ENCODE assay signal across 24 cellular contexts in the genomic region with DNA sequence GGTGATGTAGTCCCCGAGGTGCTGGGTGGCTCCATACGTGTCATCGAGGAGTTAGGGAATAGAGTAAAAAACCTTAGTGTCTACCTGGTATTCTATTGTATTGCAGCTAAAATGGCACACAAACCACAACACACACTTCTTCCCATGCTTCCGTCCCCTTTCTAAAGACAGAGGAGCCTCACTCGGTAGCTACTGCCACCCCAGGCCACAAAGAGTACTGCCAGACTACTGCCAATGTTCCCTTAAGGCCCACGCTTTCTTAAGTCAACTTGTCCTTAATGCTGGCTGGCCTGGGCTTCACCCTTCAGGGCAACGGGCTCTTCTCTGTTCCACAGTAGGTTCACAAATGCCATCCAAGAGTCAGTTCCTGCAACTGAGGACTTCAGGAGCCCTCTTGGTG.
DNase-seq lines count a peak whose midpoint lies in the region; ATAC-seq and TF ChIP-seq lines count a peak whose summit lies in the region.
"Had no signal": no experiment of that assay in that cellular context is flagged by ENCODE, and none has a peak within 500 bp of the region (broad histone marks: within the 10 kb centered on the region; RNA-seq: fewer than 3 reads in every experiment).

No MANE protein-coding gene starts in this region.

- CTCF ChIA-PET in PC-3 (lab: Charles Lee), result no interaction called here

- H3K36me3 ChIP-seq in PC-3 (ENCODE audit: low read depth, low read length), result no peaks in the 10 kb centered on the region
- no peaks in the 10 kb centered on the region for H3K36me3 ChIP-seq in heart right ventricle
- H3K36me3 ChIP-seq: prostate gland, vagina had no signal

- H3K56ac ChIP-seq in H9 (ENCODE audit: insufficient read length, low read depth, low read length), result no peak overlapping the region

- no CpG with 5 or more reads among the region's 7 CpGs for WGBS in H9 (ENCODE audit: extremely low coverage, insufficient read length, low lambda C conversion rate)
- 84 to 85% methylated on average over 7 of the region's 7 CpGs for WGBS in heart right ventricle, 2 donors
- 87 to 91% methylated on average over 7 of the region's 7 CpGs for WGBS in lower leg skin, 2 donors

- intact Hi-C loops in PC-3 (cut with micrococcal nuclease), result no loop called here
- intact Hi-C loops in heart right ventricle (cut with DNase I), result no loop called here
- intact Hi-C loops in lower leg skin (cut with DNase I; ENCODE audit: low total_unique reads), result no loop called here

- H3K4me2 ChIP-seq in H9 (ENCODE audit: insufficient read depth, insufficient read length, low read length), result no peak overlapping the region
- no peak overlapping the region for H3K4me2 ChIP-seq in PC-3 (ENCODE audit: low read length)

- H2AFZ ChIP-seq in H9 (ENCODE audit: low read length) (no peak overlapping the region), PC-3 (ENCODE audit: low read length) (no peak overlapping the region)

- no peaks in the 10 kb centered on the region for H3K9me2 ChIP-seq in PC-3 (replicated peaks; ENCODE audit: low read length)

- H4K91ac ChIP-seq in H9 (ENCODE audit: insufficient read length, low read depth, low read length), result no peak overlapping the region

- H4K8ac ChIP-seq in H9 (replicated peaks; ENCODE audit: insufficient read length, low read depth, low read length), result no peak overlapping the region

- H3K4me3 Mint-ChIP-seq in H9, result no peak overlapping the region
- no peak overlapping the region for H3K4me3 Mint-ChIP-seq in osteocyte (ENCODE audit: unreplicated experiment)
- H3K4me3 Mint-ChIP-seq: effector memory CD8-positive, alpha-beta T cell; memory B cell; naive thymus-derived CD8-positive, alpha-beta T cell had no signal

- no peaks in the 10 kb centered on the region for H3K79me1 ChIP-seq in H9 (ENCODE audit: insufficient read depth, low read depth, low read length, poor library complexity, severe bottlenecking)

- peak; percentile 2 for DNase-seq in ELF-1 (ENCODE audit: low read depth, low spot score)
- no peak for DNase-seq in H9
- no peak for DNase-seq in PC-3
- DNase-seq in iPS DF 4.7 (ENCODE audit: extremely low read depth, low spot score), result peak; percentile 3
- no peak for DNase-seq in heart right ventricle
- DNase-seq in lower leg skin (ENCODE audit: low spot score in 2 of 2), result no peak
- DNase-seq in osteocyte (ENCODE audit: extremely low spot score, unreplicated experiment), result no peak
- DNase-seq: activated naive CD4-positive, alpha-beta T cell treated with Interleukin-2 at 50 U/mL for 16 hours; activated T-cell treated with anti-CD3 and anti-CD28 coated beads for 4 hours; anterior cingulate cortex; effector memory CD8-positive, alpha-beta T cell; H7; head of caudate nucleus; IMR-90; islet precursor cell; naive thymus-derived CD8-positive, alpha-beta T cell; NCI-H1092; NCI-H2081 treated with DMSO at 0.1 percent for 48 hours; NCI-H524 treated with DMSO at 0.1 percent for 48 hours; small intestine; stimulated activated CD4-positive, alpha-beta T cell treated with anti-CD3 and anti-CD28 coated beads, Interleukin-4, amount 100 ng/mL, for 24 hours had no signal

- H4K20me1 ChIP-seq in H9 (ENCODE audit: control insufficient read depth, insufficient read depth, insufficient read length) (no peaks in the 10 kb centered on the region), PC-3 (ENCODE audit: low read length) (no peaks in the 10 kb centered on the region)

- H2BK15ac ChIP-seq in H9 (ENCODE audit: low read depth, low read length), result no peak overlapping the region

- no peak overlapping the region for H3K9ac ChIP-seq in H9 (ENCODE audit: extremely low read depth, insufficient read length, low read length)
- H3K9ac ChIP-seq in PC-3 (ENCODE audit: low read length), result no peak overlapping the region

- peaks cover 0 to 2% (median 0%) of the 10 kb centered on the region in 3 experiments; a peak in 3 of 7 replicates for H3K36me3 Mint-ChIP-seq in H9 (ENCODE audit: insufficient read depth in 1 of 3, low read depth in 3 of 3)
- no peaks in the 10 kb centered on the region for H3K36me3 Mint-ChIP-seq in osteocyte (ENCODE audit: unreplicated experiment)
- H3K36me3 Mint-ChIP-seq: memory B cell; naive thymus-derived CD8-positive, alpha-beta T cell had no signal

- H3K4me1 ChIP-seq in H9 (ENCODE audit: insufficient read depth, low read length) (no peaks in the 10 kb centered on the region), PC-3 (ENCODE audit: insufficient read depth, low read length) (no peaks in the 10 kb centered on the region), heart right ventricle (no peaks in the 10 kb centered on the region)
- H3K4me1 ChIP-seq: prostate gland, vagina had no signal

- no peaks in the 10 kb centered on the region for H3K9me3 Mint-ChIP-seq in H9
- H3K9me3 Mint-ChIP-seq in osteocyte (ENCODE audit: unreplicated experiment), result no peaks in the 10 kb centered on the region

- H3K18ac ChIP-seq in H9 (ENCODE audit: insufficient read length, low read depth, low read length), result no peak overlapping the region

- no peak overlapping the region for H3K4me3 ChIP-seq in PC-3 (ENCODE audit: low read length)
- no peak overlapping the region for H3K4me3 ChIP-seq in heart right ventricle
- H3K4me3 ChIP-seq in lower leg skin (ENCODE audit: low read depth, poor library complexity, severe bottlenecking), result no peak overlapping the region
- H3K4me3 ChIP-seq: prostate gland, vagina had no signal

- no peak overlapping the region for H2BK12ac ChIP-seq in H9 (ENCODE audit: insufficient read length, low read depth, low read length)

- no peak overlapping the region for H2AK5ac ChIP-seq in H9 (ENCODE audit: insufficient read length, low read length)

- POLR2A ChIA-PET in PC-3 (lab: Charles Lee; ENCODE audit: unreplicated experiment), result no interaction called here

- no peak overlapping the region for H3K4ac ChIP-seq in H9 (ENCODE audit: low read depth, low read length)

- H3K9me3 ChIP-seq in H9 (ENCODE audit: control insufficient read depth, low read depth, low read length) (no peaks in the 10 kb centered on the region), PC-3 (ENCODE audit: low read length) (no peaks in the 10 kb centered on the region), heart right ventricle (peaks cover 0 to 7% (median 0%) of the 10 kb centered on the region in 11 donors)
- H3K9me3 ChIP-seq: prostate gland, vagina had no signal

- H3K23ac ChIP-seq in H9 (ENCODE audit: insufficient read length, low read depth, low read length), result no peak overlapping the region

- no peak overlapping the region for H2BK20ac ChIP-seq in H9 (ENCODE audit: low read depth, low read length, poor library complexity, severe bottlenecking)

- H3T11ph ChIP-seq in H9 (ENCODE audit: low read length), result no peak overlapping the region

- no peaks in the 10 kb centered on the region for H3K79me2 ChIP-seq in H9 (ENCODE audit: insufficient read depth, low read length)
- no peaks in the 10 kb centered on the region for H3K79me2 ChIP-seq in PC-3 (ENCODE audit: low read length)

- BruUV-seq in PC-3 (replicated peaks; lab: Mats Ljungman, UMichigan), result no TSS peak

- TF ChIP-seq CTCF in H9 (conservative IDR thresholded peaks at IDR 0.05) (peak; percentile 47; the same call in 2 of the 3 replicates), PC-3 (conservative IDR thresholded peaks at IDR 0.05; ENCODE audit: low read depth, low read length) (peak; percentile 36; the same call in 1 of the 2 replicates), heart right ventricle (IDR thresholded peaks at IDR 0.05) (no peak), lower leg skin (IDR thresholded peaks at IDR 0.05) (no peak), osteocyte (IDR thresholded peaks at IDR 0.05) (no peak)

- no peak for ATAC-seq in PC-3
- no peak for ATAC-seq in heart right ventricle
- ATAC-seq: effector memory CD8-positive, alpha-beta T cell; naive thymus-derived CD8-positive, alpha-beta T cell had no signal

- H2BK5ac ChIP-seq in H9 (ENCODE audit: insufficient read length, low read length), result no peak overlapping the region

- H3F3A ChIP-seq in PC-3 (ENCODE audit: low read length, unreplicated experiment), result no peaks in the 10 kb centered on the region

- H3K4me1 Mint-ChIP-seq in H9, result peaks cover 12 to 16% of the 10 kb centered on the region in 2 experiments
- no peaks in the 10 kb centered on the region for H3K4me1 Mint-ChIP-seq in osteocyte (ENCODE audit: unreplicated experiment)
- H3K4me1 Mint-ChIP-seq: memory B cell; naive thymus-derived CD8-positive, alpha-beta T cell had no signal

- H3K27ac Mint-ChIP-seq in H9 (peak overlapping the region in 1 of 3 experiments; percentile 89; a peak in 1 of 7 replicates), osteocyte (ENCODE audit: unreplicated experiment) (no peak overlapping the region)
- H3K27ac Mint-ChIP-seq: effector memory CD8-positive, alpha-beta T cell; memory B cell; naive thymus-derived CD8-positive, alpha-beta T cell had no signal

- H3K27ac ChIP-seq in H9 (ENCODE audit: insufficient read length, low read depth, low read length), result no peak overlapping the region
- no peak overlapping the region for H3K27ac ChIP-seq in PC-3 (ENCODE audit: low read length)
- H3K27ac ChIP-seq in heart right ventricle, result no peak overlapping the region
- H3K27ac ChIP-seq: prostate gland, vagina had no signal

- H3K27me3 ChIP-seq in H9 (ENCODE audit: insufficient read depth, low read length), result no peaks in the 10 kb centered on the region
- H3K27me3 ChIP-seq in PC-3 (ENCODE audit: low read length), result no peaks in the 10 kb centered on the region
- H3K27me3 ChIP-seq in heart right ventricle, result peaks cover 0 to 4% (median 0%) of the 10 kb centered on the region in 7 donors
- H3K27me3 ChIP-seq: vagina had no signal

- no peak overlapping the region for H3K14ac ChIP-seq in H9 (ENCODE audit: insufficient read depth, low read length)

- no peak overlapping the region for H4K5ac ChIP-seq in H9 (ENCODE audit: insufficient read length, low read depth, low read length)

- H2BK120ac ChIP-seq in H9 (ENCODE audit: low read depth, low read length, poor library complexity, severe bottlenecking), result no peak overlapping the region

- H3K23me2 ChIP-seq in H9 (ENCODE audit: insufficient read length, low read depth, low read length, poor library complexity, severe bottlenecking), result no peaks in the 10 kb centered on the region

- no peaks in the 10 kb centered on the region for H3K27me3 Mint-ChIP-seq in H9 (ENCODE audit: low read depth)
- no peaks in the 10 kb centered on the region for H3K27me3 Mint-ChIP-seq in osteocyte (ENCODE audit: unreplicated experiment)
- H3K27me3 Mint-ChIP-seq: effector memory CD8-positive, alpha-beta T cell; memory B cell; naive thymus-derived CD8-positive, alpha-beta T cell had no signal

- no peak for TF ChIP-seq POLR2A in lower leg skin (IDR thresholded peaks at IDR 0.05)

Comparison
In these comparisons a context has a peak if more than half of its experiments do, and no peak if none do; other contexts are left out.
1. DNase-seq: peak in ELF-1 (single experiment) and iPS DF 4.7 (single experiment); none in H9 (single experiment), PC-3 (single experiment), heart right ventricle (0 of 2), lower leg skin (0 of 2) and osteocyte (single experiment).
2. CTCF ChIP-seq: peak in H9 (single experiment) and PC-3 (single experiment); none in heart right ventricle (0 of 9), lower leg skin (0 of 3) and osteocyte (single experiment).